Comparison of ENCODE assay signal across 8 cellular contexts in the genomic region with DNA sequence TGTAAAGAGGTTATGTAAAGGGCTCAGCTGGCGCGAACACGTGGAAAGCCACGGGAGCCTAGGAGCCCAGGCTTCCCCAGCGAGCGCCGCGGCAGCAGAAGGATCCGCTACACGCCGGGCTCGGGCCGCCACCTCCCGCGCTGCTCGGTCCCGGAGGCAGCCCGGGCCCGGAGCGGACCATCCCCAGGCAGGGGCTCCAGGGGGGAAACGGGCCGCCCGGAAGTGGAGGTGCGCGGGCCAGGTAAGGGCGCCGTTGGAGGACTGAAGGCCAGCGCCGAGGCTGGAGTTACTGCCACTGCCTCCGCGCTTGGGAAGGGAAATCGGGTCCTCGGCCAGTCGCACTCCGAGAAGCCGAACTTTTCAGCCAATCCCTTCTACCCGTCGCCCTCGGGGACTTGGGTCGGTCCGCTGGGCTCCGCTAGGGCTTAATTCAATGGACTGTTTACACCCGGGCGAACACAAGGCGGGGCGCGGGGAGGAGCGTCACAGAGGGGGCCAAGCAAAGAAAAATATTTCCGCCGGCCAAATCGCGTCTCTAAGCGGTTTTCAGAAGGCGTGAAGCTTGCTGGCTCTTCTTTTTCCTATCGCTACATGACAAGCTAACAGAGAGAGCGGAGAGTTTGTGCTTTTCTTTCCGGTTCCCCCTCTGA. TPM values are rescaled to one million over a fixed set of nuclear protein-coding genes. Genes with fewer than 3 reads are reported as not detected.
DNase-seq lines count a peak whose midpoint lies in the region; ATAC-seq and TF ChIP-seq lines count a peak whose summit lies in the region.

No MANE protein-coding gene starts in this region.

- WGBS in suprapubic skin = 0% methylated on average over 32 of the region's 57 CpGs

- no peak for TF ChIP-seq CTCF in suprapubic skin (IDR thresholded peaks at IDR 0.05)

- TF ChIP-seq EP300 in suprapubic skin (IDR thresholded peaks at IDR 0.05) = no peak

- H3K4me3 Mint-ChIP-seq in activated naive CD4-positive, alpha-beta T cell treated with anti-CD3 and anti-CD28 coated beads, Interleukin-2, amount 50 U/mL, for 24 hours = peak overlapping the region; percentile 89

- H3K9me3 ChIP-seq in SK-N-MC (ENCODE audit: low read depth, low read length) (no peaks in the 10 kb centered on the region), suprapubic skin (no peaks in the 10 kb centered on the region)

- H3K9ac ChIP-seq in SK-N-MC (ENCODE audit: insufficient read length) = peak overlapping the region; percentile 96

- peak; percentile 71 for ATAC-seq in HG02623 (IDR thresholded peaks at IDR 0.05; ENCODE audit: unreplicated experiment)

- H3K4me3 ChIP-seq in SK-N-MC (peak overlapping the region; percentile 91), suprapubic skin (peak overlapping the region; percentile 96)

- H3K27me3 Mint-ChIP-seq in activated naive CD4-positive, alpha-beta T cell treated with anti-CD3 and anti-CD28 coated beads, Interleukin-2, amount 50 U/mL, for 24 hours = no peaks in the 10 kb centered on the region

- no peaks in the 10 kb centered on the region for H3K9me3 Mint-ChIP-seq in activated naive CD4-positive, alpha-beta T cell treated with anti-CD3 and anti-CD28 coated beads, Interleukin-2, amount 50 U/mL, for 24 hours

- peaks cover 46% of the 10 kb centered on the region for H3K4me1 ChIP-seq in suprapubic skin

- H3K27me3 ChIP-seq in suprapubic skin = no peaks in the 10 kb centered on the region

- DNase-seq in NCI-H1092 (lab: John Stamatoyannopoulos, UW) = peak; percentile 90
- peak; percentile 73 for DNase-seq in SK-N-MC (ENCODE audit: low read depth, low spot score)
- DNase-seq in globus pallidus (ENCODE audit: low spot score) = peak; percentile 92
- peak; percentile 86 for DNase-seq in occipital lobe (lab: John Stamatoyannopoulos, UW)
- peak; percentile 95 to 96 for DNase-seq in suprapubic skin (ENCODE audit: low spot score in 2 of 2)

- H3K27ac ChIP-seq in SK-N-MC = peak overlapping the region; percentile 98
- H3K27ac ChIP-seq in suprapubic skin = peak overlapping the region; percentile 99

- H3K36me3 ChIP-seq in SK-N-MC (ENCODE audit: insufficient read depth, low read length) (peaks cover 32% of the 10 kb centered on the region), suprapubic skin (no peaks in the 10 kb centered on the region)

- peaks cover 42% of the 10 kb centered on the region for H3K4me1 Mint-ChIP-seq in activated naive CD4-positive, alpha-beta T cell treated with anti-CD3 and anti-CD28 coated beads, Interleukin-2, amount 50 U/mL, for 24 hours

- peak; percentile 80 for TF ChIP-seq POLR2A in GM10847 (IDR thresholded peaks at IDR 0.05; ENCODE audit: extremely low read depth, insufficient read length)
- TF ChIP-seq POLR2A in suprapubic skin (IDR thresholded peaks at IDR 0.05) = peak in 1 of 2 donors; percentile 13

- peaks cover 8% of the 10 kb centered on the region for H3K36me3 Mint-ChIP-seq in activated naive CD4-positive, alpha-beta T cell treated with anti-CD3 and anti-CD28 coated beads, Interleukin-2, amount 50 U/mL, for 24 hours

- peak overlapping the region; percentile 100 for H3K27ac Mint-ChIP-seq in activated naive CD4-positive, alpha-beta T cell treated with anti-CD3 and anti-CD28 coated beads, Interleukin-2, amount 50 U/mL, for 24 hours

RNA-seq across cellular contexts. Expression of a gene that starts 0.4 kb away (rescaled TPM):
- total RNA-seq in occipital lobe = 13.9 TPM
- total RNA-seq in suprapubic skin = 10 to 100 TPM; 23.2 to 33.6 (median 25.2) TPM

Comparison
In these comparisons a context has a peak if more than half of its experiments do, and no peak if none do; other contexts are left out.
1. Peak in every context shown above with its lines: DNase-seq, ATAC-seq, H3K4me3 ChIP-seq and H3K27ac ChIP-seq.